10 cellular contexts compared by ENCODE assay signal in genomic region chr1:178412400-178412770, GRCh38.
DNase-seq lines count a peak whose midpoint lies in the region; ATAC-seq and TF ChIP-seq lines count a peak whose summit lies in the region.
"Had no signal": no experiment of that assay in that cellular context is flagged by ENCODE, and none has a peak within 500 bp of the region (broad histone marks: within the 10 kb centered on the region; RNA-seq: fewer than 3 reads in every experiment).

No MANE protein-coding gene starts in this region.

- no peak for TF ChIP-seq POLR2A in GM18505 (IDR thresholded peaks at IDR 0.05; ENCODE audit: borderline replicate concordance, extremely low read depth, insufficient read depth, insufficient read length)

- H3K36me3 Mint-ChIP-seq in activated naive CD4-positive, alpha-beta T cell treated with anti-CD3 and anti-CD28 coated beads, Interleukin-2, amount 50 U/mL, for 72 hours = peaks cover 0 to 16% of the 10 kb centered on the region in 2 donors

- no peak overlapping the region for H3K27ac Mint-ChIP-seq in activated naive CD4-positive, alpha-beta T cell treated with anti-CD3 and anti-CD28 coated beads, Interleukin-2, amount 50 U/mL, for 72 hours

- DNase-seq in GM20000 (ENCODE audit: low spot score) (peak; percentile 25), M059J (ENCODE audit: low read depth) (peak; percentile 31), NCI-H2107 treated with DMSO at 0.1 percent for 48 hours (lab: John Stamatoyannopoulos, UW; ENCODE audit: unreplicated experiment) (no peak), cerebellar cortex (ENCODE audit: low spot score) (no peak), hypothalamus (lab: John Stamatoyannopoulos, UW) (no peak)
- no peak for DNase-seq in activated naive CD4-positive, alpha-beta T cell treated with anti-CD3 and anti-CD28 coated beads, Interleukin-2, amount 50 U/mL, for 72 hours (ENCODE audit: low spot score in 2 of 2)
- DNase-seq: body of pancreas, left colon had no signal

- no peak for TF ChIP-seq CTCF in GM20000 (IDR thresholded peaks at IDR 0.05; ENCODE audit: extremely low read depth, missing control alignments)

- ATAC-seq in GM18505 (IDR thresholded peaks at IDR 0.05; ENCODE audit: unreplicated experiment) (peak; percentile 79), HG02970 (IDR thresholded peaks at IDR 0.05; ENCODE audit: low FRiP score, unreplicated experiment) (peak; percentile 71)
- no peak for ATAC-seq in activated naive CD4-positive, alpha-beta T cell treated with anti-CD3 and anti-CD28 coated beads, Interleukin-2, amount 50 U/mL, for 72 hours
- ATAC-seq: body of pancreas, left colon had no signal

- peaks cover 0 to 23% of the 10 kb centered on the region in 2 donors for H3K9me3 Mint-ChIP-seq in activated naive CD4-positive, alpha-beta T cell treated with anti-CD3 and anti-CD28 coated beads, Interleukin-2, amount 50 U/mL, for 72 hours

Comparison
In these comparisons a context has a peak if more than half of its experiments do, and no peak if none do; other contexts are left out.
1. ATAC-seq: peak in GM18505 (single experiment) and HG02970 (single experiment); none in activated naive CD4-positive, alpha-beta T cell treated with anti-CD3 and anti-CD28 coated beads, Interleukin-2, amount 50 U/mL, for 72 hours (0 of 2).
2. DNase-seq: peak in GM20000 (single experiment) and M059J (single experiment); none in NCI-H2107 treated with DMSO at 0.1 percent for 48 hours (single experiment), cerebellar cortex (single experiment), activated naive CD4-positive, alpha-beta T cell treated with anti-CD3 and anti-CD28 coated beads, Interleukin-2, amount 50 U/mL, for 72 hours (0 of 2) and hypothalamus (0 of 51).